9 cellular contexts compared by ENCODE assay signal in the genomic region with DNA sequence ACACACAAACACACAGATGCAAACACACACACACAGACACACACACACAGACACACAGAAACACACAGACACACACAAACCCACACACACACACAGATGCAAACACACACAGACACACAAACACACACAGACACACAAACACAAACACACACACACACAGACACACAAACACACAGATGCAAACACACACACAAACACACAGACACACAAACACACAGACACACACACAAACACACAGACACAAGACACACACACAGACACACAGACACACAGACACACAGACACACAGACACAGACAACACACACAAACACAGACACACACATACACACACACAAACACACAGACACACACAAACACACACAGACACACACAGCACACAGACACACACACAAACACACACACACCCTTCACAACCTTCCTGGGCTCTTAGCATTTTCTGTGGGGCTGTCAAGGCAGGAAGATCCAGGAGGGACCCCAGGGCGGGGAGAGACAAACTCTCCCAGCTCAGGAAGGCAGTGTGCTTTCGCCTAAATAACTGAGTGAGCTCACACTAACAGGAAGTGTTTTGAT. TPM values are rescaled to one million over a fixed set of nuclear protein-coding genes. Genes with fewer than 3 reads are reported as not detected.
DNase-seq lines count a peak whose midpoint lies in the region; ATAC-seq lines count a peak whose summit lies in the region.
"Had no signal": no experiment of that assay in that cellular context is flagged by ENCODE, and none has a peak within 500 bp of the region (broad histone marks: within the 10 kb centered on the region; RNA-seq: fewer than 3 reads in every experiment).

No MANE protein-coding gene starts in this region.

- H3K4me1 ChIP-seq in SJCRH30: peaks cover 21% of the 10 kb centered on the region

- H3K27me3 ChIP-seq in SJCRH30: no peaks in the 10 kb centered on the region
- H3K27me3 ChIP-seq: cardiac muscle cell had no signal

- H3K36me3 ChIP-seq in SJCRH30: no peaks in the 10 kb centered on the region
- H3K36me3 ChIP-seq: cardiac muscle cell had no signal

- DNase-seq in SIG-M5 treated with dmso at 0.1 percent for 504 hours (lab: John Stamatoyannopoulos, UW; ENCODE audit: unreplicated experiment) (peak; percentile 29), SIG-M5 (lab: John Stamatoyannopoulos, UW) (no peak), SJCRH30 (no peak), sciatic nerve (ENCODE audit: low spot score) (no peak), middle frontal gyrus (ENCODE audit: extremely low spot score, low spot score) (no peak)

- no peak overlapping the region; the same call in 1 of the 2 replicates for H3K4me3 ChIP-seq in SJCRH30
- H3K4me3 ChIP-seq: cardiac muscle cell had no signal

- H3K9me3 ChIP-seq in SJCRH30 (replicated peaks): peaks cover 8% of the 10 kb centered on the region; the same call in 1 of the 2 replicates

- peak; percentile 36 for ATAC-seq in esophagus mucosa
- ATAC-seq in sciatic nerve: peak; percentile 54
- ATAC-seq in GM18502 (IDR thresholded peaks at IDR 0.05; ENCODE audit: poor library complexity, unreplicated experiment): no peak
- no peak for ATAC-seq in GM19035 (IDR thresholded peaks at IDR 0.05; ENCODE audit: unreplicated experiment)

- intact Hi-C loops in sciatic nerve (cut with DNase I): no loop called here

- peak overlapping the region; percentile 59 for H3K27ac ChIP-seq in SJCRH30
- H3K27ac ChIP-seq: cardiac muscle cell had no signal

RNA-seq across cellular contexts. Expression of a gene that starts 24.2 kb away (rescaled TPM):
- total RNA-seq in SJCRH30 (2014; rRNA removed; shearing (Covaris generic)): 36.9 and 38.3 TPM in 2 replicates
- total RNA-seq in esophagus mucosa (28.4 TPM), sciatic nerve (343 TPM)

RNA-seq across cellular contexts. Expression of a gene that starts 58.9 kb away (rescaled TPM):
- 0.58 and 1.2 TPM in 2 replicates for total RNA-seq in SJCRH30 (2014; rRNA removed; shearing (Covaris generic))
- total RNA-seq in esophagus mucosa (5.7 TPM), sciatic nerve (11.5 TPM)

Comparison
In these comparisons a context has a peak if more than half of its experiments do, and no peak if none do; other contexts are left out.
1. ATAC-seq: peak in esophagus mucosa (single experiment) and sciatic nerve (single experiment); none in GM18502 (single experiment) and GM19035 (single experiment).